Comparison of ENCODE assay signal across 22 cellular contexts in the genomic region with DNA sequence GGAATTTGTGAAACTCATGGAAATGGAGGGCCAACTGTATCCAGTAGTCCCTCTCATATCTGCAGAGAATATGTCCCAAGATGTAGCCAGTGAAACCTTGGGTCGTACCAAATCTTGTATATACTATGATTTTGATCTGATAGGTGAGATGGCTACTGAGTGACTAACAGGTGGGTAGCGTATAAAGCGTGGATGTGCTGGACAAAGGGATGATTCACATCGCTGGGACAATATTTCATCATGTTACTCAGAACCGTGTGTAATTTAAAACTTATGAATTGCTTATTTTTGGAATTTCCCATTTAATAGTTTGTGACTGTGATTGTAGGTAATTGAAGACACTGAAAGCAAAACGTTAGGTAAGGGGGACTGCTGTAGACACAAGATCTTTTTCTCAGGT.
A peak's percentile ranks its signal among the peaks of the same experiment; 100 is the strongest.
DNase-seq lines count a peak whose midpoint lies in the region; ATAC-seq, FAIRE-seq and TF ChIP-seq lines count a peak whose summit lies in the region.
"Had no signal": no experiment of that assay in that cellular context is flagged by ENCODE, and none has a peak within 500 bp of the region (broad histone marks: within the 10 kb centered on the region; RNA-seq: fewer than 3 reads in every experiment).

No MANE protein-coding gene starts in this region.

- H3K9me3 ChIP-seq in SJCRH30 (replicated peaks): no peaks in the 10 kb centered on the region

- peaks cover 3% of the 10 kb centered on the region; the same call in 1 of the 2 replicates for H3K36me3 ChIP-seq in SJCRH30

- DNase-seq in Daoy (ENCODE audit: low read depth): peak; percentile 53
- DNase-seq in LHCN-M2 (ENCODE audit: low read depth): peak; percentile 36
- peak; percentile 20 for DNase-seq in amniotic epithelial cell (ENCODE audit: low read depth)
- peak; percentile 57 for DNase-seq in fibroblast of mammary gland (ENCODE audit: low read depth)
- DNase-seq in D341Med (ENCODE audit: low spot score): no peak
- DNase-seq in frontal cortex (ENCODE audit: low spot score in 2 of 2): no peak
- DNase-seq in SJCRH30: no peak
- DNase-seq: C1 segment of cervical spinal cord, DMS53, GOT3, KG1, NCI-H1105 treated with DMSO at 0.1 percent for 48 hours, NCI-H187 treated with DMSO at 0.1 percent for 48 hours, NCI-H2171, NCI-H446 treated with DMSO at 0.1 percent for 48 hours, NCI-H774, SHP77 treated with DMSO at 0.1 percent for 48 hours had no signal

- TF ChIP-seq CTCF in fibroblast of mammary gland (conservative IDR thresholded peaks at IDR 0.05; ENCODE audit: control insufficient read depth, insufficient read depth, low read depth, low read length): no peak

- H3K4me3 ChIP-seq in fibroblast of mammary gland (ENCODE audit: control insufficient read depth, low read depth, low read length): no peak overlapping the region
- H3K4me3 ChIP-seq in SJCRH30: no peak overlapping the region

- H3K27ac ChIP-seq in SJCRH30: no peak overlapping the region
- H3K27ac ChIP-seq: HL-60 had no signal

- no peaks in the 10 kb centered on the region for H3K4me1 ChIP-seq in SJCRH30

- no peak for FAIRE-seq in frontal cortex (lab: Jason Lieb, UNC)
- FAIRE-seq: A204.1, G401.6 had no signal

- H3K27me3 ChIP-seq in SJCRH30: no peaks in the 10 kb centered on the region

- no peak for ATAC-seq in GM21515 (IDR thresholded peaks at IDR 0.05; ENCODE audit: unreplicated experiment)
- ATAC-seq: Panc1 had no signal

Comparison
In these comparisons a context has a peak if more than half of its experiments do, and no peak if none do; other contexts are left out.
1. DNase-seq: peak in Daoy (single experiment), LHCN-M2 (single experiment), amniotic epithelial cell (single experiment) and fibroblast of mammary gland (single experiment); none in D341Med (single experiment), frontal cortex (0 of 2) and SJCRH30 (0 of 2).